ENCODE assay signal across 9 cellular contexts in the genomic region with DNA sequence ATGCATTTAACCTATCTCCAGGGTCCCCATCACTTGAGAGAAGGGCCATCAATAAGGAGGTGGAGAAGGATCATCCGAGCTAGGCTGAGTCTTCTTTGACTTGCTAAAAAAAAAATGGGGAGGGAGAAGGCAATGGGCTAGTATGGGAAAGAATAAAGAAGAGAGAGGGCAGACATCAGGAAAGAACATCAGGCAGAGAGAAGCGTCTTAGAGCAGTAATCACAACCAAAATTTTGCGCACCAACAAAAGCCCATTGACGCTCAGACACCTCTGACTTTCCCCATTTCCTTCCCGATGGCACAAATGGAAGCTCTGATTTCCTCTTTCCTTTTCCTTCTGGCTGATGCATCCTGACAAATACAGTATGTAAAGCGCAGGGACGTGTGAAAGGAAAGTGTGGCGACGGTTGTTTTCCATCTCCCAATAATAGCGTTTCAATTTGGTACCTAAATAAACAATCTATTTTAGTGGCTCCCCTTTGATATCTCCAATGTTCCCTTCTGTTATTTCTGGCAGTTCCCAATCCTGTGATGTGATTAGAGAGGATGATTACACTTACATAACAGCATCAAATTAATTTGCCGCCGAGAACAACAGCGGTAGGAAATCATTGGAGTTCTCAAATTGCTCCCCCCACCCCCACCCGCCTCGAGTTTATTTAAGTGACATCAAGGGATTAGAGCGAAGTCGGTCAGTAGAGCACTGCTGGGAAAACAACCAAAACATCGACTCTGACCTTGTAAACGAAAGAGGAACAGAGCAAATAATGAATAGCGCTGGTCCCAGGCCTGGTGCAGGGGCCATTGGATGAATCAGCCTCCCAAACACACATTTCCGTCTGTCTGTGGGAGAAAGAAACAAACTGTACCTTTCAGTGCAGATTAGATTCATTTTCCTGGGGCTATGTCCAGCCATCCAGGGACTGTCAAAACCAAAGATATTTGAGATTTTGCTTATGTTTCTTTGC.
DNase-seq lines count a peak whose midpoint lies in the region; ATAC-seq, FAIRE-seq and TF ChIP-seq lines count a peak whose summit lies in the region.
"Had no signal": no experiment of that assay in that cellular context is flagged by ENCODE, and none has a peak within 500 bp of the region (broad histone marks: within the 10 kb centered on the region; RNA-seq: fewer than 3 reads in every experiment).

No MANE protein-coding gene starts in this region.

- peak overlapping the region; percentile 89 for H3K4me2 ChIP-seq in endothelial cell of umbilical vein (ENCODE audit: insufficient read depth, low read length)
- H3K4me2 ChIP-seq: BLaER1 treated with 17β-estradiol and CSF1 and Interleukin-3, amounts not matched to agents 10 nM and 100 nM had no signal

- H3K27ac Mint-ChIP-seq in nephron, result peak overlapping the region; percentile 0 to 34 (median 32)
- H3K27ac Mint-ChIP-seq in activated CD4-positive, alpha-beta memory T cell treated with anti-CD3 and anti-CD28 coated beads, Interleukin-2, amount 10 ng/mL, durations not matched to agents 7 days and 5 days, result no peak overlapping the region

- H3K4me1 ChIP-seq in endothelial cell of umbilical vein (ENCODE audit: control insufficient read depth, extremely low read depth, insufficient read depth, low read length), result peaks cover 22% of the 10 kb centered on the region
- H3K4me1 ChIP-seq: BLaER1 treated with 17β-estradiol and CSF1 and Interleukin-3, amounts not matched to agents 10 nM and 100 nM had no signal

- H3K9ac ChIP-seq in endothelial cell of umbilical vein (replicated peaks; ENCODE audit: extremely low read depth, insufficient read depth, low read length), result peak overlapping the region; percentile 45
- H3K9ac ChIP-seq: BLaER1 treated with 17β-estradiol and CSF1 and Interleukin-3, amounts not matched to agents 10 nM and 100 nM had no signal

- peak; percentile 48 for DNase-seq in AG04450 (ENCODE audit: low read depth, low spot score)
- DNase-seq in NCI-H82 treated with DMSO at 0.1 percent for 48 hours (lab: John Stamatoyannopoulos, UW; ENCODE audit: unreplicated experiment), result peak; percentile 42
- DNase-seq in endothelial cell of umbilical vein (ENCODE audit: low read depth, low spot score), result peak; percentile 88
- DNase-seq in activated CD4-positive, alpha-beta memory T cell treated with anti-CD3 and anti-CD28 coated beads, Interleukin-2, amount 10 ng/mL, durations not matched to agents 7 days and 5 days, result no peak
- no peak for DNase-seq in GM20000 (ENCODE audit: low spot score)
- no peak for DNase-seq in activated naive CD4-positive, alpha-beta T cell treated with anti-CD3 and anti-CD28 coated beads, Interleukin-2, amount 50 U/mL, for 16 hours

- H3K27ac ChIP-seq in AG04450 (ENCODE audit: low read depth, low read length) (no peak overlapping the region), endothelial cell of umbilical vein (ENCODE audit: insufficient read depth, low read depth, low read length) (peak overlapping the region; percentile 65)
- H3K27ac ChIP-seq: BLaER1 treated with 17β-estradiol and CSF1 and Interleukin-3, amounts not matched to agents 10 nM and 100 nM had no signal

- H3K9me3 ChIP-seq in AG04450 (ENCODE audit: control insufficient read depth, insufficient read depth, low read length) (no peaks in the 10 kb centered on the region), endothelial cell of umbilical vein (replicated peaks; ENCODE audit: control insufficient read depth, insufficient read depth, low read length) (no peaks in the 10 kb centered on the region)
- H3K9me3 ChIP-seq: BLaER1 treated with 17β-estradiol and CSF1 and Interleukin-3, amounts not matched to agents 10 nM and 100 nM had no signal

- TF ChIP-seq POLR2A in endothelial cell of umbilical vein (IDR thresholded peaks at IDR 0.05; ENCODE audit: low read depth, low read length), result no peak

- intact Hi-C loops in endothelial cell of umbilical vein (cut with micrococcal nuclease), result loop anchor here (1.0 to 5.0 kb wide), 6 partner anchors 45 to 299 kb away; no protein-coding TSS in a partner anchor

- no peaks in the 10 kb centered on the region for H3K36me3 Mint-ChIP-seq in nephron (ENCODE audit: low read depth)
- no peaks in the 10 kb centered on the region for H3K36me3 Mint-ChIP-seq in activated CD4-positive, alpha-beta memory T cell treated with anti-CD3 and anti-CD28 coated beads, Interleukin-2, amount 10 ng/mL, durations not matched to agents 7 days and 5 days (ENCODE audit: low read depth)

- H3K79me2 ChIP-seq in endothelial cell of umbilical vein (ENCODE audit: control insufficient read depth, insufficient read depth, low read length), result no peaks in the 10 kb centered on the region

- H3K4me3 ChIP-seq in AG04450 (ENCODE audit: low read depth, low read length), result peak overlapping the region; percentile 20; the same call in 1 of the 2 replicates
- peak overlapping the region in 2 of 3 experiments; percentile 6 to 47 for H3K4me3 ChIP-seq in endothelial cell of umbilical vein (replicated peaks in 1 of 3; ENCODE audit: insufficient read depth in 1 of 3, low read depth in 1 of 3, low read length in 3 of 3)
- H3K4me3 ChIP-seq: BLaER1 treated with 17β-estradiol and CSF1 and Interleukin-3, amounts not matched to agents 10 nM and 100 nM had no signal

- peak overlapping the region; percentile 14 for H2AFZ ChIP-seq in endothelial cell of umbilical vein (ENCODE audit: low read depth, low read length)

- no peaks in the 10 kb centered on the region for H4K20me1 ChIP-seq in endothelial cell of umbilical vein (replicated peaks; ENCODE audit: control insufficient read depth, extremely low read depth, insufficient read depth, low read length)
- H4K20me1 ChIP-seq: BLaER1 treated with 17β-estradiol and CSF1 and Interleukin-3, amounts not matched to agents 10 nM and 100 nM had no signal

- TF ChIP-seq CTCF in AG04450 (IDR thresholded peaks at IDR 0.05; ENCODE audit: low read depth, low read length), result no peak
- no peak for TF ChIP-seq CTCF in endothelial cell of umbilical vein (IDR thresholded peaks at IDR 0.05; ENCODE audit: extremely low read depth in 1 of 2, insufficient read depth in 1 of 2, low read depth in 1 of 2, low read length in 2 of 2)
- TF ChIP-seq CTCF in nephron (IDR thresholded peaks at IDR 0.05; ENCODE audit: unreplicated experiment in 3 of 3), result no peak
- no peak for TF ChIP-seq CTCF in GM20000 (IDR thresholded peaks at IDR 0.05; ENCODE audit: extremely low read depth, missing control alignments)

- no peaks in the 10 kb centered on the region for H3K9me1 ChIP-seq in endothelial cell of umbilical vein (replicated peaks; ENCODE audit: control insufficient read depth, extremely low read depth, insufficient read depth, low read length)

- dilution Hi-C loops in endothelial cell of umbilical vein (cut with MboI; ENCODE audit: extremely low pct_ligation_motif_present, low sequenced_read_pairs), result no loop called here

- H3K36me3 ChIP-seq in endothelial cell of umbilical vein (ENCODE audit: control insufficient read depth in 2 of 2, extremely low read depth in 1 of 2, insufficient read depth in 2 of 2, low read length in 2 of 2), result no peaks in the 10 kb centered on the region
- H3K36me3 ChIP-seq: BLaER1 treated with 17β-estradiol and CSF1 and Interleukin-3, amounts not matched to agents 10 nM and 100 nM had no signal

- no peak for ATAC-seq in GM18861 (IDR thresholded peaks at IDR 0.05; ENCODE audit: unreplicated experiment)

- CTCF ChIA-PET in AG04450 (lab: Charles Lee) (interaction anchor here (1.2 kb wide), 1 partner anchor 164 kb away, joined by 5 read pairs; no protein-coding TSS in a partner anchor), endothelial cell of umbilical vein (lab: Charles Lee) (interaction anchor here (1.3 to 1.4 kb wide), 2 partner anchors 8 to 13 kb away, joined by 3 to 6 read pairs; no protein-coding TSS in a partner anchor)
- CTCF ChIA-PET in activated CD4-positive, alpha-beta memory T cell treated with anti-CD3 and anti-CD28 coated beads, Interleukin-2, amount 10 ng/mL, durations not matched to agents 7 days and 5 days (lab: Charles Lee), result interaction anchor here (1.2 kb wide), 1 partner anchor 7 kb away, joined by 3 read pairs; no protein-coding TSS in a partner anchor

- H3K4me3 Mint-ChIP-seq in nephron, result peak overlapping the region in 1 of 3 experiments; percentile 11
- H3K4me3 Mint-ChIP-seq in activated CD4-positive, alpha-beta memory T cell treated with anti-CD3 and anti-CD28 coated beads, Interleukin-2, amount 10 ng/mL, durations not matched to agents 7 days and 5 days, result no peak overlapping the region

- H3K27me3 Mint-ChIP-seq in nephron (ENCODE audit: low read depth), result no peaks in the 10 kb centered on the region
- H3K27me3 Mint-ChIP-seq in activated CD4-positive, alpha-beta memory T cell treated with anti-CD3 and anti-CD28 coated beads, Interleukin-2, amount 10 ng/mL, durations not matched to agents 7 days and 5 days, result no peaks in the 10 kb centered on the region

- peaks cover 23% of the 10 kb centered on the region for H3K4me1 Mint-ChIP-seq in nephron
- H3K4me1 Mint-ChIP-seq in activated CD4-positive, alpha-beta memory T cell treated with anti-CD3 and anti-CD28 coated beads, Interleukin-2, amount 10 ng/mL, durations not matched to agents 7 days and 5 days, result no peaks in the 10 kb centered on the region

- POLR2A ChIA-PET in AG04450 (lab: Yijun Ruan, JAX), result no interaction called here
- POLR2A ChIA-PET in endothelial cell of umbilical vein (lab: Charles Lee), result no interaction called here
- POLR2A ChIA-PET in activated CD4-positive, alpha-beta memory T cell treated with anti-CD3 and anti-CD28 coated beads, Interleukin-2, amount 10 ng/mL, durations not matched to agents 7 days and 5 days (lab: Charles Lee), result no interaction called here

- no peaks in the 10 kb centered on the region for H3K27me3 ChIP-seq in AG04450 (ENCODE audit: control insufficient read depth, insufficient read depth, low read length)
- H3K27me3 ChIP-seq in endothelial cell of umbilical vein (ENCODE audit: control insufficient read depth in 2 of 2, insufficient read depth in 2 of 2, low read length in 2 of 2), result no peaks in the 10 kb centered on the region
- H3K27me3 ChIP-seq: BLaER1 treated with 17β-estradiol and CSF1 and Interleukin-3, amounts not matched to agents 10 nM and 100 nM had no signal

- H3K9me3 Mint-ChIP-seq in nephron, result peaks cover 2% of the 10 kb centered on the region
- H3K9me3 Mint-ChIP-seq in activated CD4-positive, alpha-beta memory T cell treated with anti-CD3 and anti-CD28 coated beads, Interleukin-2, amount 10 ng/mL, durations not matched to agents 7 days and 5 days, result peaks cover 2% of the 10 kb centered on the region

- no TSS peak for BruUV-seq in endothelial cell of umbilical vein (replicated peaks; lab: Mats Ljungman, UMichigan)

- FAIRE-seq in endothelial cell of umbilical vein (lab: Jason Lieb, UNC), result peak; percentile 91

TF ChIP-seq in endothelial cell of umbilical vein, 7 proteins besides CTCF, POLR2A, EP300 and RAD21 (continues in another document):
- TF ChIP-seq, protein P1, sequence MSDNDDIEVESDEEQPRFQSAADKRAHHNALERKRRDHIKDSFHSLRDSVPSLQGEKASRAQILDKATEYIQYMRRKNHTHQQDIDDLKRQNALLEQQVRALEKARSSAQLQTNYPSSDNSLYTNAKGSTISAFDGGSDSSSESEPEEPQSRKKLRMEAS (IDR thresholded peaks at IDR 0.05; ENCODE audit: insufficient read depth, insufficient read length), result no peak
- no peak for TF ChIP-seq JUN (IDR thresholded peaks at IDR 0.05; ENCODE audit: borderline replicate concordance, insufficient read depth, insufficient read length, low read depth)
- no peak for TF ChIP-seq EZH2 (IDR thresholded peaks at IDR 0.05; ENCODE audit: borderline replicate concordance, low read depth, low read length, severe bottlenecking)

Comparison
In these comparisons a context has a peak if more than half of its experiments do, and no peak if none do; other contexts are left out.
1. DNase-seq: peak in AG04450 (single experiment), NCI-H82 treated with DMSO at 0.1 percent for 48 hours (single experiment) and endothelial cell of umbilical vein (single experiment); none in activated CD4-positive, alpha-beta memory T cell treated with anti-CD3 and anti-CD28 coated beads, Interleukin-2, amount 10 ng/mL, durations not matched to agents 7 days and 5 days (single experiment), GM20000 (single experiment) and activated naive CD4-positive, alpha-beta T cell treated with anti-CD3 and anti-CD28 coated beads, Interleukin-2, amount 50 U/mL, for 16 hours (single experiment).